In genomic region chr5:83251849-83252248, GRCh38 we compare ENCODE assay signal across 17 cellular contexts.
DNase-seq lines count a peak whose midpoint lies in the region; ATAC-seq, FAIRE-seq and TF ChIP-seq lines count a peak whose summit lies in the region.
"Had no signal": no experiment of that assay in that cellular context is flagged by ENCODE, and none has a peak within 500 bp of the region (broad histone marks: within the 10 kb centered on the region; RNA-seq: fewer than 3 reads in every experiment).

No MANE protein-coding gene starts in this region.

- CTCF ChIA-PET in SK-N-SH (lab: Yijun Ruan, JAX), result no interaction called here

- TF ChIP-seq EP300 in SK-N-SH (IDR thresholded peaks at IDR 0.05; ENCODE audit: borderline replicate concordance in 1 of 2, low read depth in 1 of 2, low read length in 1 of 2), result peak in 1 of 2 experiments; percentile 24; a peak in 1 of 4 replicates

- H3K79me2 ChIP-seq in SK-N-SH (ENCODE audit: insufficient read depth), result no peaks in the 10 kb centered on the region

- DNase-seq in SK-N-SH (no peak), amniotic epithelial cell (ENCODE audit: low read depth) (peak; percentile 9), mesothelial cell of epicardium (ENCODE audit: low spot score in 2 of 2, unreplicated experiment in 2 of 2) (no peak), DMS 273 (lab: John Stamatoyannopoulos, UW; ENCODE audit: unreplicated experiment) (no peak), frontal cortex (ENCODE audit: low spot score in 2 of 2) (no peak), CD14-positive monocyte (ENCODE audit: low spot score) (no peak)
- DNase-seq: AML-193; CD4-positive, CD25-positive, alpha-beta regulatory T cell; DMS79 had no signal

- H3K27ac Mint-ChIP-seq in mesothelial cell of epicardium, result peak overlapping the region; percentile 59
- H3K27ac Mint-ChIP-seq in CD14-positive monocyte, result no peak overlapping the region
- H3K27ac Mint-ChIP-seq: CD4-positive, CD25-positive, alpha-beta regulatory T cell had no signal

- H3K9me3 Mint-ChIP-seq in mesothelial cell of epicardium (no peaks in the 10 kb centered on the region), CD14-positive monocyte (peaks cover 0 to 3% (median 2%) of the 10 kb centered on the region in 7 donors)
- H3K9me3 Mint-ChIP-seq: CD4-positive, CD25-positive, alpha-beta regulatory T cell had no signal

- H3K4me1 ChIP-seq in SK-N-SH (ENCODE audit: control insufficient read depth in 1 of 2, insufficient read depth in 2 of 2, low read depth in 1 of 2, low read length in 1 of 2), result no peaks in the 10 kb centered on the region; a peak in 1 of 4 replicates
- H3K4me1 ChIP-seq: BLaER1, HAP-1 had no signal

- H3K4me1 Mint-ChIP-seq in mesothelial cell of epicardium (peaks cover 47% of the 10 kb centered on the region), CD14-positive monocyte (peaks cover 18% of the 10 kb centered on the region)

- WGBS in SK-N-SH (ENCODE audit: low lambda C conversion rate), result 86% methylated on average over 1 of the region's 1 CpG

- H4K20me1 ChIP-seq in SK-N-SH (ENCODE audit: insufficient read depth), result no peaks in the 10 kb centered on the region
- H4K20me1 ChIP-seq: BLaER1 had no signal

- no peak overlapping the region for H3K9ac ChIP-seq in SK-N-SH
- H3K9ac ChIP-seq: BLaER1 had no signal

- TF ChIP-seq CTCF in SK-N-SH (IDR thresholded peaks at IDR 0.05) (no peak), mesothelial cell of epicardium (IDR thresholded peaks at IDR 0.05; ENCODE audit: unreplicated experiment) (no peak), CD14-positive monocyte (IDR thresholded peaks at IDR 0.05) (no peak)

- H3K36me3 ChIP-seq in SK-N-SH (replicated peaks in 1 of 2; ENCODE audit: control insufficient read depth in 1 of 2, insufficient read depth in 2 of 2, low read length in 1 of 2), result peaks cover 0 to under 1% of the 10 kb centered on the region in 2 experiments
- H3K36me3 ChIP-seq: BLaER1, HAP-1 had no signal

- no peak overlapping the region for H3K4me2 ChIP-seq in SK-N-SH
- H3K4me2 ChIP-seq: BLaER1 had no signal

- no peak overlapping the region for H3K4me3 ChIP-seq in SK-N-SH (ENCODE audit: low read depth in 2 of 2, low read length in 1 of 2)
- H3K4me3 ChIP-seq: BLaER1, HAP-1 had no signal

- H3K27me3 Mint-ChIP-seq in mesothelial cell of epicardium (ENCODE audit: low read depth) (no peaks in the 10 kb centered on the region), CD14-positive monocyte (ENCODE audit: low read depth in 3 of 3) (peaks cover 0 to 2% (median 2%) of the 10 kb centered on the region in 3 donors)
- H3K27me3 Mint-ChIP-seq: CD4-positive, CD25-positive, alpha-beta regulatory T cell had no signal

- no peak for ATAC-seq in SK-N-SH treated with all-trans-retinoic acid at 6 μM for 48 hours

- TF ChIP-seq RAD21 in SK-N-SH (IDR thresholded peaks at IDR 0.05; ENCODE audit: low read length), result no peak

- no peaks in the 10 kb centered on the region for H3F3A ChIP-seq in SK-N-SH (replicated peaks; ENCODE audit: insufficient read depth)

- POLR2A ChIA-PET in SK-N-SH (lab: Yijun Ruan, JAX), result no interaction called here

- H3K4me3 Mint-ChIP-seq in mesothelial cell of epicardium (no peak overlapping the region), CD14-positive monocyte (no peak overlapping the region)
- H3K4me3 Mint-ChIP-seq: CD4-positive, CD25-positive, alpha-beta regulatory T cell had no signal

- no peaks in the 10 kb centered on the region for H3K9me3 ChIP-seq in SK-N-SH
- H3K9me3 ChIP-seq: BLaER1, HAP-1 had no signal

- H3K27ac ChIP-seq in SK-N-SH (ENCODE audit: low read depth in 2 of 2, low read length in 1 of 2), result no peak overlapping the region
- H3K27ac ChIP-seq: 22Rv1, BLaER1, HL-60 had no signal

- intact Hi-C loops in CD14-positive monocyte (cut with micrococcal nuclease), result no loop called here

- H3K27me3 ChIP-seq in SK-N-SH (ENCODE audit: insufficient read depth), result no peaks in the 10 kb centered on the region
- H3K27me3 ChIP-seq: BLaER1 had no signal

- H2AFZ ChIP-seq in SK-N-SH (ENCODE audit: low read depth), result no peak overlapping the region

- no peaks in the 10 kb centered on the region for H3K36me3 Mint-ChIP-seq in mesothelial cell of epicardium
- peaks cover 8 to 13% of the 10 kb centered on the region in 2 donors for H3K36me3 Mint-ChIP-seq in CD14-positive monocyte
- H3K36me3 Mint-ChIP-seq: CD4-positive, CD25-positive, alpha-beta regulatory T cell had no signal

- no peak for FAIRE-seq in frontal cortex (lab: Jason Lieb, UNC)
- FAIRE-seq: GM12892, GM19239, H1 had no signal

- no peaks in the 10 kb centered on the region for H3K9me2 ChIP-seq in SK-N-SH

TF ChIP-seq in SK-N-SH, 30 proteins besides CTCF, POLR2A, EP300 and RAD21:
- TF ChIP-seq GATA2 (CRISPR knock-in tag; IDR thresholded peaks at IDR 0.05) (peak; percentile 84), RCOR1 (IDR thresholded peaks at IDR 0.05; ENCODE audit: low read length) (no peak)

TF ChIP-seq in SK-N-SH treated with all-trans-retinoic acid at 6 μM for 48 hours, 23 proteins besides CTCF, POLR2A, EP300 and RAD21:
- TF ChIP-seq ZNF70 (CRISPR knock-in tag; IDR thresholded peaks at IDR 0.05) (no peak), CSDC2 (CRISPR knock-in tag; IDR thresholded peaks at IDR 0.05) (no peak), ESRRG (CRISPR knock-in tag; IDR thresholded peaks at IDR 0.05) (no peak), ZNF8 (CRISPR knock-in tag; IDR thresholded peaks at IDR 0.05) (no peak), CREB5 (CRISPR knock-in tag; IDR thresholded peaks at IDR 0.05; ENCODE audit: low read depth) (no peak), ZFP30 (CRISPR knock-in tag; IDR thresholded peaks at IDR 0.05) (no peak), TCF4 (CRISPR knock-in tag; IDR thresholded peaks at IDR 0.05; ENCODE audit: borderline replicate concordance) (no peak), ZC3H10 (CRISPR knock-in tag; IDR thresholded peaks at IDR 0.05) (no peak), SNAI2 (CRISPR knock-in tag; IDR thresholded peaks at IDR 0.05) (no peak), POU6F1 (CRISPR knock-in tag; IDR thresholded peaks at IDR 0.05; ENCODE audit: borderline replicate concordance, low read depth) (no peak)
TF ChIP-seq in SK-N-SH treated with all-trans-retinoic acid at 6 μM for 48 hours: peak in this region for 0.
